In genomic region chr22:35102663-35103062, GRCh38 we compare ENCODE assay signal across 10 cellular contexts. TPM values are rescaled to one million over a fixed set of nuclear protein-coding genes. Genes with fewer than 3 reads are reported as not detected.
DNase-seq lines count a peak whose midpoint lies in the region; ATAC-seq, FAIRE-seq and TF ChIP-seq lines count a peak whose summit lies in the region.
"Had no signal": no experiment of that assay in that cellular context is flagged by ENCODE, and none has a peak within 500 bp of the region (broad histone marks: within the 10 kb centered on the region; RNA-seq: fewer than 3 reads in every experiment).

No MANE protein-coding gene starts in this region.

- H3K36me3 Mint-ChIP-seq in neural crest cell (ENCODE audit: low read depth), result no peaks in the 10 kb centered on the region
- H3K36me3 Mint-ChIP-seq in activated CD8-positive, alpha-beta memory T cell treated with anti-CD3 and anti-CD28 coated beads, Interleukin-2, amount 10 ng/mL, durations not matched to agents 7 days and 5 days, result no peaks in the 10 kb centered on the region

- peak; percentile 40 for DNase-seq in GM13976 (ENCODE audit: low spot score)
- peak; percentile 29 for DNase-seq in NAMALWA (ENCODE audit: low spot score)
- no peak for DNase-seq in GM12878 (ENCODE audit: low read depth, low spot score)
- DNase-seq in neural crest cell (ENCODE audit: low read depth, low spot score), result no peak
- DNase-seq in activated CD8-positive, alpha-beta memory T cell treated with anti-CD3 and anti-CD28 coated beads, Interleukin-2, amount 10 ng/mL, durations not matched to agents 7 days and 5 days, result no peak
- DNase-seq in sciatic nerve (ENCODE audit: low spot score), result no peak
- no peak for DNase-seq in NCI-H1417 treated with DMSO at 0.1 percent for 48 hours (lab: John Stamatoyannopoulos, UW)

- RAD21 ChIA-PET in GM12878 (lab: Charles Lee; ENCODE audit: unreplicated experiment), result interaction anchor here (0.6 to 1.4 kb wide), 4 partner anchors 8 to 59 kb away, joined by 3 to 5 read pairs (median 4); no protein-coding TSS in a partner anchor

- H3K9ac ChIP-seq in GM12878 (ENCODE audit: control insufficient read depth, insufficient read depth, low read length), result peak overlapping the region; percentile 16; the same call in 1 of the 2 replicates
- H3K9ac ChIP-seq: parathyroid adenoma had no signal

- peak; percentile 79 for ATAC-seq in GM12878
- no peak for ATAC-seq in activated CD8-positive, alpha-beta memory T cell treated with anti-CD3 and anti-CD28 coated beads, Interleukin-2, amount 10 ng/mL, durations not matched to agents 7 days and 5 days
- ATAC-seq in GM18868 (IDR thresholded peaks at IDR 0.05; ENCODE audit: unreplicated experiment), result no peak
- no peak for ATAC-seq in sciatic nerve

- CTCF ChIA-PET in GM12878 (lab: Yijun Ruan, JAX), result interaction anchor here (1.1 to 1.8 kb wide), 3 partner anchors 14 to 58 kb away, joined by 3 to 6 read pairs (median 4); no protein-coding TSS in a partner anchor
- CTCF ChIA-PET in activated CD8-positive, alpha-beta memory T cell treated with anti-CD3 and anti-CD28 coated beads, Interleukin-2, amount 10 ng/mL, durations not matched to agents 7 days and 5 days (lab: Charles Lee), result no interaction called here

- peaks cover 3% of the 10 kb centered on the region; the same call in 2 of the 3 replicates for H3K9me3 ChIP-seq in GM12878 (replicated peaks; ENCODE audit: control insufficient read depth, insufficient read depth, low read length)

- FAIRE-seq in GM12878 (lab: Jason Lieb, UNC), result no peak
- FAIRE-seq: frontal cortex had no signal

- SMC1A ChIA-PET in GM12878 (lab: Charles Lee; ENCODE audit: uncharacterized antibody, unreplicated experiment), result interaction anchor here (0.6 to 1.1 kb wide), 3 partner anchors 12 to 57 kb away, joined by 3 read pairs; no protein-coding TSS in a partner anchor

- no peaks in the 10 kb centered on the region for H3K4me1 Mint-ChIP-seq in neural crest cell
- H3K4me1 Mint-ChIP-seq in activated CD8-positive, alpha-beta memory T cell treated with anti-CD3 and anti-CD28 coated beads, Interleukin-2, amount 10 ng/mL, durations not matched to agents 7 days and 5 days, result no peaks in the 10 kb centered on the region

- no peaks in the 10 kb centered on the region for H3K79me2 ChIP-seq in GM12878 (ENCODE audit: control insufficient read depth, insufficient read depth, low read length)
- H3K79me2 ChIP-seq: parathyroid adenoma had no signal

- intact Hi-C loops in GM12878 (cut with micrococcal nuclease; ENCODE audit: unreplicated experiment) (no loop called here), sciatic nerve (cut with DNase I) (no loop called here)

- no peak for TF ChIP-seq EP300 in GM12878 (IDR thresholded peaks at IDR 0.05; ENCODE audit: borderline replicate concordance in 1 of 2, control insufficient read depth in 1 of 2, low read depth in 2 of 2, low read length in 2 of 2)

- H3K4me2 ChIP-seq in GM12878 (ENCODE audit: control insufficient read depth, insufficient read depth), result peak overlapping the region; percentile 20; the same call in 1 of the 2 replicates

- H2AFZ ChIP-seq in GM12878 (ENCODE audit: control insufficient read depth, low read depth, low read length), result no peak overlapping the region
- H2AFZ ChIP-seq: parathyroid adenoma had no signal

- POLR2A ChIA-PET in GM12878 (lab: Charles Lee), result no interaction called here

- H3K36me3 ChIP-seq in GM12878 (ENCODE audit: control insufficient read depth in 2 of 2, insufficient read depth in 2 of 2, low read length in 1 of 2), result no peaks in the 10 kb centered on the region

- peaks cover 25% of the 10 kb centered on the region for H3K4me1 ChIP-seq in GM12878 (ENCODE audit: control insufficient read depth, insufficient read depth, low read length)
- H3K4me1 ChIP-seq: parathyroid adenoma had no signal

- BruUV-seq in GM12878 (replicated peaks; lab: Mats Ljungman, UMichigan), result no TSS peak

- TF ChIP-seq RAD21 in GM12878 (IDR thresholded peaks at IDR 0.05; ENCODE audit: insufficient read depth, low read depth, low read length), result no peak

- H3K4me3 Mint-ChIP-seq in neural crest cell, result no peak overlapping the region
- H3K4me3 Mint-ChIP-seq in activated CD8-positive, alpha-beta memory T cell treated with anti-CD3 and anti-CD28 coated beads, Interleukin-2, amount 10 ng/mL, durations not matched to agents 7 days and 5 days, result no peak overlapping the region

- no peaks in the 10 kb centered on the region for H3K9me3 Mint-ChIP-seq in neural crest cell
- H3K9me3 Mint-ChIP-seq in activated CD8-positive, alpha-beta memory T cell treated with anti-CD3 and anti-CD28 coated beads, Interleukin-2, amount 10 ng/mL, durations not matched to agents 7 days and 5 days (ENCODE audit: low read depth), result no peaks in the 10 kb centered on the region

- no peaks in the 10 kb centered on the region for H3K27me3 ChIP-seq in GM12878 (replicated peaks in 1 of 2; ENCODE audit: control insufficient read depth in 2 of 2, insufficient read depth in 2 of 2, low read length in 1 of 2)

- H3K27ac Mint-ChIP-seq in neural crest cell (ENCODE audit: unreplicated experiment), result peak overlapping the region; percentile 20
- H3K27ac Mint-ChIP-seq in activated CD8-positive, alpha-beta memory T cell treated with anti-CD3 and anti-CD28 coated beads, Interleukin-2, amount 10 ng/mL, durations not matched to agents 7 days and 5 days, result no peak overlapping the region

- no peak for TF ChIP-seq POLR2A in GM12878 (IDR thresholded peaks at IDR 0.05; ENCODE audit: low read depth, low read length)

- no peaks in the 10 kb centered on the region for H4K20me1 ChIP-seq in GM12878 (ENCODE audit: control insufficient read depth, insufficient read depth)

- no peak overlapping the region for H3K4me3 ChIP-seq in GM12878

- peaks cover 22% of the 10 kb centered on the region for H3K27me3 Mint-ChIP-seq in neural crest cell (ENCODE audit: low read depth)
- H3K27me3 Mint-ChIP-seq in activated CD8-positive, alpha-beta memory T cell treated with anti-CD3 and anti-CD28 coated beads, Interleukin-2, amount 10 ng/mL, durations not matched to agents 7 days and 5 days, result peaks cover 16% of the 10 kb centered on the region

- TF ChIP-seq CTCF in GM13976 (IDR thresholded peaks at IDR 0.05; ENCODE audit: borderline replicate concordance, control extremely low read depth, extremely low read depth, insufficient read depth, missing control alignments) (no peak), GM12878 (IDR thresholded peaks at IDR 0.05 in 2 of 3, conservative IDR thresholded peaks at IDR 0.05 in 1 of 3; ENCODE audit: control insufficient read depth in 2 of 3, extremely low read depth in 1 of 3, insufficient read depth in 1 of 3, low read depth in 3 of 3, low read length in 3 of 3) (peak; percentile 16 to 32 (median 29); a peak in 2 of 6 replicates), neural crest cell (conservative IDR thresholded peaks at IDR 0.05) (no peak)

- WGBS in GM12878 (ENCODE audit: insufficient coverage, insufficient replicate concordance, low lambda C conversion rate, missing lambda C conversion rate), result 41% methylated on average over 5 of the region's 5 CpGs

- in situ Hi-C loops in GM13976 (cut with MboI; ENCODE audit: low sequenced_read_pairs, unreplicated experiment) (no loop called here), GM12878 (cut with MboI) (no loop called here)

- peak overlapping the region; percentile 40; the same call in 1 of the 2 replicates for H3K27ac ChIP-seq in GM12878 (ENCODE audit: control insufficient read depth, insufficient read depth)
- H3K27ac ChIP-seq: parathyroid adenoma had no signal

TF ChIP-seq in GM12878, 131 proteins besides CTCF, POLR2A, EP300 and RAD21 (continues in another document):
- TF ChIP-seq MEF2A (IDR thresholded peaks at IDR 0.05; ENCODE audit: insufficient read depth, low read depth, low read length) (no peak), HDAC6 (IDR thresholded peaks at IDR 0.05; ENCODE audit: unreplicated experiment) (no peak), GABPA (IDR thresholded peaks at IDR 0.05; ENCODE audit: low read depth) (no peak), NBN (IDR thresholded peaks at IDR 0.05) (no peak), SPI1 (IDR thresholded peaks at IDR 0.05; ENCODE audit: borderline replicate concordance, insufficient read depth, low read depth, low read length) (peak; percentile 36; the same call in 1 of the 2 replicates), USF2 (IDR thresholded peaks at IDR 0.05; ENCODE audit: borderline replicate concordance, low read depth, low read length) (no peak), HCFC1 (IDR thresholded peaks at IDR 0.05; ENCODE audit: low read length) (no peak), RUNX3 (IDR thresholded peaks at IDR 0.05; ENCODE audit: low read length) (peak; percentile 47), ZSCAN29 (IDR thresholded peaks at IDR 0.05) (no peak)

RNA-seq across cellular contexts. Expression of gene ISX, which starts 36.7 kb away (rescaled TPM):
- 0.15 and 0.23 TPM in 2 replicates for total RNA-seq in GM12878 (2013; cell fraction: nucleolus; rRNA removed)
- 0.23 and 0.33 TPM in 2 replicates for total RNA-seq in GM12878 (2014; rRNA removed)
- total RNA-seq in GM12878 (2014; rRNA removed; fragmentation: Illumina TruSeq; extraction: Trizol), result 0.22 and 0.28 TPM in 2 replicates
- total RNA-seq in GM12878 (2021), result 0.21 and 0.45 TPM in 2 replicates
- not detected for polyA plus RNA-seq in GM12878 (2011; ENCODE audit: low read depth)
- 0.05 and 0.07 TPM in 2 replicates for polyA plus RNA-seq in GM12878 (2011; rRNA removed)
- 0.08 and 0.12 TPM in 2 replicates for polyA plus RNA-seq in GM12878 (2011; cell fraction: cytosol; rRNA removed)
- polyA plus RNA-seq in GM12878 (2011; cell fraction: nucleus; rRNA removed), result 0.04 and 0.07 TPM in 2 replicates
- 0.04 and 0.12 TPM in 2 replicates for polyA plus RNA-seq in GM12878 (2012)
- polyA plus RNA-seq in GM12878 (2014; fragmentation: Illumina TruSeq; extraction: Trizol), result 0.08 and 0.32 TPM in 2 replicates
- polyA plus RNA-seq in GM12878 (2014; fragmentation: Nextera tagmentation; extraction: Ambion mirVana), result under 1 TPM; 0.11 to 0.27 TPM
- 0.19 and 0.29 TPM in 2 replicates for polyA plus RNA-seq in GM12878 (2014; rRNA removed)
- polyA plus RNA-seq in GM12878 (2016; fragmentation: Nextera tagmentation; extraction: Ambion mirVana), result under 1 TPM; 0.28 to 0.66 TPM
- polyA minus RNA-seq in GM12878 (2011; rRNA and poly(A)+ RNA removed), result 0.05 and 0.15 TPM in 2 replicates
- polyA minus RNA-seq in GM12878 (2011; cell fraction: cytosol; rRNA and poly(A)+ RNA removed), result not detected in 2 replicates
- polyA minus RNA-seq in GM12878 (2011; cell fraction: nucleus; rRNA and poly(A)+ RNA removed), result not detected in 2 replicates
- not detected in 2 replicates for total RNA-seq in neural crest cell
- total RNA-seq in activated CD8-positive, alpha-beta memory T cell treated with anti-CD3 and anti-CD28 coated beads, Interleukin-2, amount 10 ng/mL, durations not matched to agents 7 days and 5 days, result not detected
- not detected for total RNA-seq in sciatic nerve
- total RNA-seq: frontal cortex had no signal

Comparison
In these comparisons a context has a peak if more than half of its experiments do, and no peak if none do; other contexts are left out.
1. DNase-seq: peak in GM13976 (single experiment) and NAMALWA (single experiment); none in GM12878 (single experiment), neural crest cell (single experiment), activated CD8-positive, alpha-beta memory T cell treated with anti-CD3 and anti-CD28 coated beads, Interleukin-2, amount 10 ng/mL, durations not matched to agents 7 days and 5 days (single experiment), sciatic nerve (single experiment) and NCI-H1417 treated with DMSO at 0.1 percent for 48 hours (single experiment).
2. CTCF ChIP-seq: peak in GM12878 (3 of 3); none in GM13976 (single experiment) and neural crest cell (single experiment).